1 cellular context compared by ENCODE assay signal in the genomic region with DNA sequence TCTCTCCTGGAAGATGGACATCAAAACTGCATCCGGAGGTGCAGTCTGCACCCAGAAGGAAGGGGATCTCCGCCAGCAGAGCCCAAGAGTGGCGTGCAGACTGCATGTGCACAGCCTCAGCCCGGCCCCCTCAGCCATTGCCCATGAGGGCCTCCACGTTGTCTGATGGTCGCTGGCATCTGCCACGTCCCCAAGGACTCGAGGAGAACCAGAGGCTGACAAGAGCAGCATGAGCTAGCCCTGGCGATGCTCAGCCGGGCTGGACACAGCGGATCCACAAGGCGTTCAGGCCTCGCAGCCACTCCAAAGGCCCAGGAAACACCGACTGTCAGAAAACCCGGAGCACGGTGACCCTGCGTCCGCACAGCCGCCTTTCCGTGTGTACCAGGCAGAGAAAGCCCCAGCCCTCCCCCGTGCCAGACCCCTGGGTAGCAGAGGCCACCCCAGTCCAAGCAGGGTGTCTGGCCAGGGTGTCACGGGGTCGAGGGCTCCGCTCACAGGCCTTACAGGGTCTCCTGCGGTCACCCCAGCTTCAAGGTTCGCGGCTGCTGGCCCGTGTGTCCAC.
TF ChIP-seq lines count a peak whose summit lies in the region.

No MANE protein-coding gene starts in this region.

TF ChIP-seq in HepG2, 621 proteins besides CTCF, POLR2A, EP300 and RAD21:
- TF ChIP-seq ZNF234 (CRISPR knock-in tag; conservative IDR thresholded peaks at IDR 0.05) (no peak), POLR2AphosphoS5 (IDR thresholded peaks at IDR 0.05; ENCODE audit: low read depth, low read length) (no peak), TBL1XR1 (IDR thresholded peaks at IDR 0.05; ENCODE audit: borderline replicate concordance, low read length, partially characterized antibody) (no peak)
TF ChIP-seq in HepG2: peak in this region for 0.
